Comparison of ENCODE assay signal across 8 cellular contexts in the genomic region with DNA sequence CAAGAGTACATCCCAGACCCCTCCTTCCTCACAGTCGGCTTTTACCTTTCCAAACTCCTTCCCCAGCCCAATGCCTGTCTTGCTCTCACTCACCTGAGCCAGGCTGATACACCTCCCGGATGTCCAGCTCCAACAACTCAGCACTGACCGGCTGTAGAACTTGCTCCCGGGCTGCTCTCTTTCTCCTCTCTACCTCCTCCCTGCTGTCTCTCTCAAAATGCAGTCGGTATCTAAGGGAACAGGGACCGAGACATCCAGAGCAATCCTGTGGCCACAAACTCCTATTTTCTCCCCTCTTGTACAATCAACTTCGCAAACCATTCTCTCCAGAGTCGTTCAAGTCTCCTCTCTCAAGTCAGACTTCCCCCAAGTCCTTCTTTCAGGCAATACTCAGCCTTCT. TPM values are rescaled to one million over a fixed set of nuclear protein-coding genes. Genes with fewer than 3 reads are reported as not detected.
DNase-seq lines count a peak whose midpoint lies in the region; ATAC-seq, FAIRE-seq and TF ChIP-seq lines count a peak whose summit lies in the region.

No MANE protein-coding gene starts in this region.

- POLR2A ChIA-PET in Caco-2 (lab: Charles Lee), result interaction anchor here (0.6 kb wide), 1 partner anchor 89 kb away, joined by 3 read pairs; no protein-coding TSS in a partner anchor

- peak overlapping the region; percentile 95 for H3K4me3 Mint-ChIP-seq in Caco-2 (ENCODE audit: unreplicated experiment)

- peak overlapping the region; percentile 100 for H3K27ac Mint-ChIP-seq in Caco-2 (ENCODE audit: unreplicated experiment)

- no TSS peak for BruUV-seq in Caco-2 (replicated peaks; lab: Mats Ljungman, UMichigan)

- TF ChIP-seq CTCF in Caco-2 (IDR thresholded peaks at IDR 0.05; ENCODE audit: insufficient read depth in 1 of 2, low read depth in 1 of 2, low read length in 1 of 2, severe bottlenecking in 1 of 2, unreplicated experiment in 1 of 2) (no peak), epithelial cell of proximal tubule (conservative IDR thresholded peaks at IDR 0.05; ENCODE audit: low read depth, low read length) (no peak), pancreas (IDR thresholded peaks at IDR 0.05) (no peak)

- no peaks in the 10 kb centered on the region for H3K9me3 ChIP-seq in Caco-2
- H3K9me3 ChIP-seq in SJCRH30 (replicated peaks), result no peaks in the 10 kb centered on the region
- no peaks in the 10 kb centered on the region for H3K9me3 ChIP-seq in pancreas

- peaks cover 14% of the 10 kb centered on the region for H3K4me1 Mint-ChIP-seq in Caco-2 (ENCODE audit: low read depth, unreplicated experiment)

- H3K36me3 ChIP-seq in Caco-2 (ENCODE audit: control insufficient read depth, insufficient read depth, low read length) (peaks cover 7% of the 10 kb centered on the region), SJCRH30 (peaks cover 21% of the 10 kb centered on the region), pancreas (peaks cover 0 to 27% (median 7%) of the 10 kb centered on the region in 3 donors)

- DNase-seq in Caco-2 (no peak), SJCRH30 (no peak), epithelial cell of proximal tubule (ENCODE audit: low read depth) (no peak), pancreas (no peak), NCI-H2029 treated with DMSO at 0.1 percent for 48 hours (lab: John Stamatoyannopoulos, UW) (no peak), NCI-H226 (no peak)
- no peak for DNase-seq in stimulated activated CD4-positive, alpha-beta T cell treated with anti-CD3 and anti-CD28 coated beads, Interleukin-4, amount 100 ng/mL, for 4 hours

- H3K9me3 Mint-ChIP-seq in Caco-2 (ENCODE audit: unreplicated experiment), result no peaks in the 10 kb centered on the region

- ATAC-seq in pancreas (no peak), GM21576 (IDR thresholded peaks at IDR 0.05; ENCODE audit: unreplicated experiment) (no peak)

- peak overlapping the region; percentile 78; the same call in 1 of the 2 replicates for H3K27ac ChIP-seq in SJCRH30
- H3K27ac ChIP-seq in pancreas, result peak overlapping the region in 2 of 4 donors; percentile 95 to 97

- WGBS in pancreas, 2 donors, result 42 to 51% methylated on average over 8 of the region's 8 CpGs

- intact Hi-C loops in Caco-2 (cut with micrococcal nuclease; ENCODE audit: unreplicated experiment) (loop anchor here (5.0 kb wide), 1 partner anchor 42 kb away; no protein-coding TSS in a partner anchor), pancreas (cut with DNase I) (no loop called here)

- H3K27me3 Mint-ChIP-seq in Caco-2 (ENCODE audit: insufficient read depth, unreplicated experiment), result no peaks in the 10 kb centered on the region

- peak overlapping the region; percentile 88 for H3K4me3 ChIP-seq in Caco-2 (ENCODE audit: low read depth, low read length)
- peak overlapping the region; percentile 79 for H3K4me3 ChIP-seq in SJCRH30
- peak overlapping the region; percentile 86 for H3K4me3 ChIP-seq in epithelial cell of proximal tubule (ENCODE audit: low read depth, low read length)
- peak overlapping the region in 3 of 4 donors; percentile 83 to 97 (median 96) for H3K4me3 ChIP-seq in pancreas

- FAIRE-seq in pancreas (lab: Jason Lieb, UNC), result no peak

- H3K4me1 ChIP-seq in Caco-2, result peaks cover 5% of the 10 kb centered on the region; the same call in 1 of the 2 replicates
- no peaks in the 10 kb centered on the region for H3K4me1 ChIP-seq in SJCRH30
- peaks cover 4 to 11% (median 6%) of the 10 kb centered on the region in 3 donors for H3K4me1 ChIP-seq in pancreas

- CTCF ChIA-PET in Caco-2 (lab: Charles Lee), result interaction anchor here (1.3 to 2.4 kb wide), 4 partner anchors 10 to 73 kb away, joined by 3 to 20 read pairs (median 4); no protein-coding TSS in a partner anchor

- H3K36me3 Mint-ChIP-seq in Caco-2 (ENCODE audit: insufficient read depth, unreplicated experiment), result peaks cover 56% of the 10 kb centered on the region

- H3K27me3 ChIP-seq in Caco-2 (replicated peaks; ENCODE audit: control insufficient read depth, insufficient read depth, low read length), result no peaks in the 10 kb centered on the region
- no peaks in the 10 kb centered on the region for H3K27me3 ChIP-seq in SJCRH30
- no peaks in the 10 kb centered on the region for H3K27me3 ChIP-seq in pancreas

RNA-seq across cellular contexts. Expression of a gene that starts 1.3 kb away (rescaled TPM):
- total RNA-seq in Caco-2 (2022) (84.1 and 94.1 TPM in 2 replicates), epithelial cell of proximal tubule (46.1 and 46.3 TPM in 2 replicates), pancreas (10 to 100 TPM; 32.3 to 51.0 (median 38.1) TPM)
- total RNA-seq in SJCRH30 (2014; rRNA removed; shearing (Covaris generic)), result 35.7 and 42.4 TPM in 2 replicates
- polyA plus RNA-seq in pancreas, result 10 to 100 TPM; 47.8 to 86.6 TPM

RNA-seq across cellular contexts. Expression of a gene that starts 2.1 kb away (rescaled TPM):
- 20.3 and 20.8 TPM in 2 replicates for total RNA-seq in Caco-2 (2022)
- total RNA-seq in SJCRH30 (2014; rRNA removed; shearing (Covaris generic)), result 30.1 and 30.8 TPM in 2 replicates
- total RNA-seq in epithelial cell of proximal tubule, result 4.6 and 5.2 TPM in 2 replicates
- total RNA-seq in pancreas, result 1 to 10 TPM; 2.2 to 4.7 (median 3.1) TPM
- 1 to 10 TPM; 6.5 to 8.7 TPM for polyA plus RNA-seq in pancreas

RNA-seq across cellular contexts. Expression of a gene that starts 16.3 kb away (rescaled TPM):
- total RNA-seq in Caco-2 (2022) (93.7 and 95.6 TPM in 2 replicates), epithelial cell of proximal tubule (49.0 and 70.5 TPM in 2 replicates), pancreas (10 to 100 TPM; 17.4 to 30.7 (median 24.9) TPM)
- total RNA-seq in SJCRH30 (2014; rRNA removed; shearing (Covaris generic)), result 68.0 and 74.7 TPM in 2 replicates
- polyA plus RNA-seq in pancreas, result 10 to 100 TPM; 21.6 to 24.9 TPM
